In genomic region chr5:139104577-139105271, GRCh38 we compare ENCODE assay signal across 9 cellular contexts.
A peak's percentile ranks its signal among the peaks of the same experiment; 100 is the strongest.
DNase-seq lines count a peak whose midpoint lies in the region; FAIRE-seq lines count a peak whose summit lies in the region.
"Had no signal": no experiment of that assay in that cellular context is flagged by ENCODE, and none has a peak within 500 bp of the region (broad histone marks: within the 10 kb centered on the region; RNA-seq: fewer than 3 reads in every experiment).

No MANE protein-coding gene starts in this region.

- no peaks in the 10 kb centered on the region for H3K27me3 ChIP-seq in muscle layer of colon (ENCODE audit: control insufficient read depth in 1 of 2, insufficient read depth in 2 of 2, low read length in 2 of 2)

- peak overlapping the region in 1 of 2 donors; percentile 5 for H3K4me3 ChIP-seq in muscle layer of colon (ENCODE audit: low read depth in 1 of 2, low read length in 2 of 2)
- H3K4me3 ChIP-seq: BLaER1 had no signal

- FAIRE-seq in endometrium (lab: Jason Lieb, UNC) (peak; percentile 21), urothelium cell line (lab: Jason Lieb, UNC) (no peak)

- H3K4me1 ChIP-seq in muscle layer of colon (ENCODE audit: insufficient read depth, low read length): peaks cover 54% of the 10 kb centered on the region

- H3K36me3 Mint-ChIP-seq in activated CD4-positive, alpha-beta T cell treated with anti-CD3 and anti-CD28 coated beads, Interleukin-2, amount 10 ng/mL, durations not matched to agents 7 days and 5 days (ENCODE audit: low read depth): no peaks in the 10 kb centered on the region

- H3K9me3 ChIP-seq in muscle layer of colon (ENCODE audit: low read length): no peaks in the 10 kb centered on the region
- H3K9me3 ChIP-seq: BLaER1 had no signal

- H3K4me3 Mint-ChIP-seq in activated CD4-positive, alpha-beta T cell treated with anti-CD3 and anti-CD28 coated beads, Interleukin-2, amount 10 ng/mL, durations not matched to agents 7 days and 5 days: no peak overlapping the region

- H3K9me3 Mint-ChIP-seq in activated CD4-positive, alpha-beta T cell treated with anti-CD3 and anti-CD28 coated beads, Interleukin-2, amount 10 ng/mL, durations not matched to agents 7 days and 5 days: no peaks in the 10 kb centered on the region

- H3K4me1 Mint-ChIP-seq in activated CD4-positive, alpha-beta T cell treated with anti-CD3 and anti-CD28 coated beads, Interleukin-2, amount 10 ng/mL, durations not matched to agents 7 days and 5 days: no peaks in the 10 kb centered on the region

- POLR2A ChIA-PET in activated CD4-positive, alpha-beta T cell treated with anti-CD3 and anti-CD28 coated beads, Interleukin-2, amount 10 ng/mL, durations not matched to agents 7 days and 5 days (lab: Charles Lee): no interaction called here

- H3K27me3 Mint-ChIP-seq in activated CD4-positive, alpha-beta T cell treated with anti-CD3 and anti-CD28 coated beads, Interleukin-2, amount 10 ng/mL, durations not matched to agents 7 days and 5 days: peaks cover 6% of the 10 kb centered on the region

- DNase-seq in NCI-H748 (lab: John Stamatoyannopoulos, UW; ENCODE audit: unreplicated experiment) (peak; percentile 38), NCI-H748 treated with DMSO at 0.1 percent for 48 hours (lab: John Stamatoyannopoulos, UW) (no peak), urothelium cell line (ENCODE audit: low spot score) (peak; percentile 11), T-helper 2 cell (no peak), NCI-H2227 treated with DMSO at 0.1 percent for 48 hours (lab: John Stamatoyannopoulos, UW) (no peak)
- DNase-seq in activated CD4-positive, alpha-beta T cell treated with anti-CD3 and anti-CD28 coated beads, Interleukin-2, amount 10 ng/mL, durations not matched to agents 7 days and 5 days: no peak

- no peak overlapping the region for H3K9ac ChIP-seq in muscle layer of colon (ENCODE audit: low read length)
- H3K9ac ChIP-seq: BLaER1 had no signal

- H3K27ac Mint-ChIP-seq in activated CD4-positive, alpha-beta T cell treated with anti-CD3 and anti-CD28 coated beads, Interleukin-2, amount 10 ng/mL, durations not matched to agents 7 days and 5 days: no peak overlapping the region

- peak overlapping the region; percentile 86 for H3K27ac ChIP-seq in muscle layer of colon (ENCODE audit: low read depth, low read length)
- H3K27ac ChIP-seq: BLaER1 had no signal

- CTCF ChIA-PET in activated CD4-positive, alpha-beta T cell treated with anti-CD3 and anti-CD28 coated beads, Interleukin-2, amount 10 ng/mL, durations not matched to agents 7 days and 5 days (lab: Charles Lee): interaction anchor here (0.5 to 0.9 kb wide), 2 partner anchors 15 to 394 kb away, joined by 3 to 4 read pairs; no protein-coding TSS in a partner anchor

- no peaks in the 10 kb centered on the region for H3K36me3 ChIP-seq in muscle layer of colon (ENCODE audit: insufficient read depth, low read length)
- H3K36me3 ChIP-seq: BLaER1 had no signal

Comparison
In these comparisons a context has a peak if more than half of its experiments do, and no peak if none do; other contexts are left out.
1. DNase-seq: peak in NCI-H748 (single experiment) and urothelium cell line (single experiment); none in NCI-H748 treated with DMSO at 0.1 percent for 48 hours (single experiment), activated CD4-positive, alpha-beta T cell treated with anti-CD3 and anti-CD28 coated beads, Interleukin-2, amount 10 ng/mL, durations not matched to agents 7 days and 5 days (single experiment), T-helper 2 cell (0 of 5) and NCI-H2227 treated with DMSO at 0.1 percent for 48 hours (single experiment).